Comparison of ENCODE assay signal across 9 cellular contexts in genomic region chr15:97235285-97235985, GRCh38.
DNase-seq lines count a peak whose midpoint lies in the region; ATAC-seq lines count a peak whose summit lies in the region.
"Had no signal": no experiment of that assay in that cellular context is flagged by ENCODE, and none has a peak within 500 bp of the region (broad histone marks: within the 10 kb centered on the region; RNA-seq: fewer than 3 reads in every experiment).

No MANE protein-coding gene starts in this region.

- peak; percentile 51 for DNase-seq in Caki2 (ENCODE audit: low read depth)
- peak; percentile 71 for DNase-seq in GM23248
- peak; percentile 51 for DNase-seq in NCI-H2227 treated with DMSO at 0.1 percent for 48 hours (lab: John Stamatoyannopoulos, UW)
- DNase-seq in activated T-cell treated with anti-CD3 and anti-CD28 coated beads, Interleukin-2, amount 50 U/mL, for 72 hours, result peak; percentile 16 to 22
- peak; percentile 41 for DNase-seq in left cardiac atrium
- DNase-seq in sciatic nerve (ENCODE audit: low spot score), result peak; percentile 82
- no peak for DNase-seq in NCI-H510A (lab: John Stamatoyannopoulos, UW)
- DNase-seq: activated B cell treated with CpG ODN at 0.5 μM for 24 hours had no signal

- H3K9me2 ChIP-seq in GM23248 (ENCODE audit: insufficient read depth), result no peaks in the 10 kb centered on the region

- no peaks in the 10 kb centered on the region for H3K79me2 ChIP-seq in GM23248 (ENCODE audit: insufficient read depth)

- H3K36me3 ChIP-seq in GM23248 (ENCODE audit: low read depth), result no peaks in the 10 kb centered on the region

- H3K27ac Mint-ChIP-seq in activated T-cell treated with anti-CD3 and anti-CD28 coated beads, Interleukin-2, amount 50 U/mL, for 72 hours, result no peak overlapping the region
- H3K27ac Mint-ChIP-seq: activated B cell treated with CpG ODN at 0.5 μM for 24 hours had no signal

- no peak for ATAC-seq in activated T-cell treated with anti-CD3 and anti-CD28 coated beads, Interleukin-2, amount 50 U/mL, for 72 hours (replicated peaks in 1 of 2)
- peak in 1 of 2 donors; percentile 70 for ATAC-seq in left cardiac atrium
- peak; percentile 92 for ATAC-seq in sciatic nerve
- no peak for ATAC-seq in HG03045 (IDR thresholded peaks at IDR 0.05; ENCODE audit: unreplicated experiment)

- no peaks in the 10 kb centered on the region for H3K27me3 Mint-ChIP-seq in activated T-cell treated with anti-CD3 and anti-CD28 coated beads, Interleukin-2, amount 50 U/mL, for 72 hours (ENCODE audit: low read depth)
- H3K27me3 Mint-ChIP-seq: activated B cell treated with CpG ODN at 0.5 μM for 24 hours had no signal

- intact Hi-C loops in left cardiac atrium (cut with DNase I) (loop anchor here in 1 of 2 donors (10.0 kb wide), 2 partner anchors 881 to 1981 kb away; no protein-coding TSS in a partner anchor), sciatic nerve (cut with DNase I) (loop anchor here (10.0 kb wide), 1 partner anchor 911 kb away; no protein-coding TSS in a partner anchor)

- peak overlapping the region; percentile 37 for H3K4me2 ChIP-seq in GM23248 (ENCODE audit: unreplicated experiment)

- H3K27ac ChIP-seq in GM23248, result no peak overlapping the region

- no peak overlapping the region for H3K9ac ChIP-seq in GM23248

- H3K36me3 Mint-ChIP-seq in activated T-cell treated with anti-CD3 and anti-CD28 coated beads, Interleukin-2, amount 50 U/mL, for 72 hours (ENCODE audit: insufficient read depth in 2 of 2), result no peaks in the 10 kb centered on the region

- no peaks in the 10 kb centered on the region for H3K4me1 ChIP-seq in GM23248 (ENCODE audit: insufficient read depth)

- H2AFZ ChIP-seq in GM23248, result no peak overlapping the region

- H3K27me3 ChIP-seq in GM23248 (replicated peaks; ENCODE audit: insufficient read depth), result 0 out of 2 replicates have a peak, but pooled peaks cover 8% of the 10 kb centered on the region

- H4K20me1 ChIP-seq in GM23248 (ENCODE audit: insufficient read depth), result no peaks in the 10 kb centered on the region

- 0 out of 2 replicates have a peak overlapping the region, but pooled peaks have one; percentile 0 for H3K4me3 ChIP-seq in GM23248

- no peaks in the 10 kb centered on the region for H3K4me1 Mint-ChIP-seq in activated T-cell treated with anti-CD3 and anti-CD28 coated beads, Interleukin-2, amount 50 U/mL, for 72 hours (ENCODE audit: low read depth)
- H3K4me1 Mint-ChIP-seq: activated B cell treated with CpG ODN at 0.5 μM for 24 hours had no signal

- in situ Hi-C loops in Caki2 (cut with HindIII; ENCODE audit: low pct_unique_long_range_greater_than_20kb, low sequenced_read_pairs) (loop anchor here (25.0 kb wide), 1 partner anchor 898 kb away; the partner anchor contains the start of gene NR2F2), GM23248 (cut with MboI) (loop anchor here (25.0 kb wide), 2 partner anchors 873 to 1973 kb away; no protein-coding TSS in a partner anchor)

- H3K9me3 ChIP-seq in GM23248 (ENCODE audit: low read depth), result no peaks in the 10 kb centered on the region

- no peaks in the 10 kb centered on the region for H3F3A ChIP-seq in GM23248 (ENCODE audit: insufficient read depth)

- 29 to 30% methylated on average over 14 of the region's 14 CpGs for WGBS in GM23248 (ENCODE audit: low coverage in 1 of 2, low lambda C conversion rate in 2 of 2, missing lambda C conversion rate in 2 of 2), 2 experiments

- no peak overlapping the region for H3K4me3 Mint-ChIP-seq in activated T-cell treated with anti-CD3 and anti-CD28 coated beads, Interleukin-2, amount 50 U/mL, for 72 hours
- H3K4me3 Mint-ChIP-seq: activated B cell treated with CpG ODN at 0.5 μM for 24 hours had no signal

- H3K9me3 Mint-ChIP-seq in activated T-cell treated with anti-CD3 and anti-CD28 coated beads, Interleukin-2, amount 50 U/mL, for 72 hours, result no peaks in the 10 kb centered on the region
- H3K9me3 Mint-ChIP-seq: activated B cell treated with CpG ODN at 0.5 μM for 24 hours had no signal
